Comparison of ENCODE assay signal across 11 cellular contexts in genomic region chr17:36550491-36551417, GRCh38. TPM values are rescaled to one million over a fixed set of nuclear protein-coding genes. Genes with fewer than 3 reads are reported as not detected.
DNase-seq lines count a peak whose midpoint lies in the region; ATAC-seq and TF ChIP-seq lines count a peak whose summit lies in the region.
"Had no signal": no experiment of that assay in that cellular context is flagged by ENCODE, and none has a peak within 500 bp of the region (broad histone marks: within the 10 kb centered on the region; RNA-seq: fewer than 3 reads in every experiment).

No MANE protein-coding gene starts in this region.

- H3K36me3 Mint-ChIP-seq in activated T-cell treated with anti-CD3 and anti-CD28 coated beads, Interleukin-2, amount 50 U/mL, for 4 hours (ENCODE audit: insufficient read depth), result peaks cover 20% of the 10 kb centered on the region
- peaks cover 3% of the 10 kb centered on the region for H3K36me3 Mint-ChIP-seq in chondrocyte (ENCODE audit: low read depth)

- no peaks in the 10 kb centered on the region for H3K27me3 Mint-ChIP-seq in activated T-cell treated with anti-CD3 and anti-CD28 coated beads, Interleukin-2, amount 50 U/mL, for 4 hours (ENCODE audit: low read depth)
- H3K27me3 Mint-ChIP-seq in chondrocyte (ENCODE audit: low read depth), result no peaks in the 10 kb centered on the region

- peaks cover 75% of the 10 kb centered on the region for H3K4me1 Mint-ChIP-seq in activated T-cell treated with anti-CD3 and anti-CD28 coated beads, Interleukin-2, amount 50 U/mL, for 4 hours (ENCODE audit: low read depth)
- H3K4me1 Mint-ChIP-seq in chondrocyte (ENCODE audit: low read depth), result peaks cover 52% of the 10 kb centered on the region

- no peaks in the 10 kb centered on the region for H3K9me3 Mint-ChIP-seq in activated T-cell treated with anti-CD3 and anti-CD28 coated beads, Interleukin-2, amount 50 U/mL, for 4 hours
- no peaks in the 10 kb centered on the region for H3K9me3 Mint-ChIP-seq in chondrocyte (ENCODE audit: low read depth)

- peaks cover 4% of the 10 kb centered on the region for H3K4me1 ChIP-seq in thymus (ENCODE audit: control insufficient read depth, insufficient read depth, low read length)

- no peak for DNase-seq in activated T-cell treated with anti-CD3 and anti-CD28 coated beads, Interleukin-2, amount 50 U/mL, for 4 hours
- DNase-seq in activated T-cell treated with anti-CD3 and anti-CD28 coated beads, Interleukin-2, amount 50 U/mL, for 1 hour, result no peak
- DNase-seq in NOMO-1 treated with dmso at 0.1 percent for 144 hours (lab: John Stamatoyannopoulos, UW; ENCODE audit: unreplicated experiment), result peak; percentile 6
- DNase-seq in chondrocyte (ENCODE audit: low spot score), result no peak
- no peak for DNase-seq in stimulated activated CD4-positive, alpha-beta T cell treated with anti-CD3 and anti-CD28 coated beads, Interleukin-12 subunit alpha, Interleukin-12 subunit beta, amount 100 ng/mL, for 4 hours
- no peak for DNase-seq in NCI-H1105 (lab: John Stamatoyannopoulos, UW)
- DNase-seq in stimulated activated naive CD4-positive, alpha-beta T cell treated with Interleukin-2 at 50 U/mL for 16 hours (lab: John Stamatoyannopoulos, UW), result no peak
- DNase-seq: NCI-H2171; stimulated activated CD4-positive, alpha-beta T cell treated with anti-CD3 and anti-CD28 coated beads, Interleukin-2, amount 100 ng/mL, for 48 hours; uterus had no signal

- peak overlapping the region; percentile 30 for H3K4me3 Mint-ChIP-seq in activated T-cell treated with anti-CD3 and anti-CD28 coated beads, Interleukin-2, amount 50 U/mL, for 4 hours
- H3K4me3 Mint-ChIP-seq in chondrocyte (ENCODE audit: unreplicated experiment), result no peak overlapping the region

- H3K4me3 ChIP-seq in thymus (ENCODE audit: low read length), result no peak overlapping the region
- H3K4me3 ChIP-seq: uterus had no signal

- H3K27ac ChIP-seq in thymus (ENCODE audit: low read depth), result peak overlapping the region; percentile 37
- H3K27ac ChIP-seq: uterus had no signal

- H3K27me3 ChIP-seq in thymus (ENCODE audit: control insufficient read depth, insufficient read depth), result no peaks in the 10 kb centered on the region
- H3K27me3 ChIP-seq: uterus had no signal

- peaks cover 4% of the 10 kb centered on the region for H3K36me3 ChIP-seq in thymus (ENCODE audit: control insufficient read depth, insufficient read depth)
- H3K36me3 ChIP-seq: uterus had no signal

- H3K27ac Mint-ChIP-seq in chondrocyte (ENCODE audit: unreplicated experiment), result peak overlapping the region; percentile 18

- WGBS in thymus, result 81% methylated on average over 8 of the region's 8 CpGs

- no peaks in the 10 kb centered on the region for H3K9me3 ChIP-seq in thymus (ENCODE audit: control insufficient read depth)
- H3K9me3 ChIP-seq: uterus had no signal

- no peak for TF ChIP-seq CTCF in chondrocyte (IDR thresholded peaks at IDR 0.05)

- peak; percentile 42 for ATAC-seq in activated T-cell treated with anti-CD3 and anti-CD28 coated beads, Interleukin-2, amount 50 U/mL, for 4 hours

RNA-seq across cellular contexts. Expression of gene GGNBP2, which starts 6.0 kb away (rescaled TPM):
- 10 to 100 TPM; 49.7 to 59.0 (median 51.5) TPM for total RNA-seq in activated T-cell treated with anti-CD3 and anti-CD28 coated beads, Interleukin-2, amount 50 U/mL, for 4 hours
- 62.7 to 70.8 TPM (median 68.2 TPM) in 3 replicates for total RNA-seq in chondrocyte
- 119 TPM for polyA plus RNA-seq in thymus

RNA-seq across cellular contexts. Expression of gene PIGW, which starts 16.0 kb away (rescaled TPM):
- total RNA-seq in activated T-cell treated with anti-CD3 and anti-CD28 coated beads, Interleukin-2, amount 50 U/mL, for 4 hours, result 10 to 100 TPM; 34.7 to 45.9 (median 38.0) TPM
- total RNA-seq in chondrocyte, result 10.5 to 15.4 TPM (median 11.0 TPM) in 3 replicates
- polyA plus RNA-seq in thymus, result 5.1 TPM

RNA-seq across cellular contexts. Expression of gene MYO19, which starts 16.1 kb away (rescaled TPM):
- 100 to 1,000 TPM; 138 to 153 (median 151) TPM for total RNA-seq in activated T-cell treated with anti-CD3 and anti-CD28 coated beads, Interleukin-2, amount 50 U/mL, for 4 hours
- total RNA-seq in chondrocyte, result 51.5 to 75.6 TPM (median 52.6 TPM) in 3 replicates
- polyA plus RNA-seq in thymus, result 27.6 TPM

RNA-seq across cellular contexts. Expression of gene DHRS11, which starts 40.9 kb away (rescaled TPM):
- total RNA-seq in activated T-cell treated with anti-CD3 and anti-CD28 coated beads, Interleukin-2, amount 50 U/mL, for 4 hours, result 10 to 100 TPM; 11.6 to 13.0 (median 12.0) TPM
- 4.2 to 7.0 TPM (median 5.1 TPM) in 3 replicates for total RNA-seq in chondrocyte
- polyA plus RNA-seq in thymus, result 5.1 TPM

RNA-seq across cellular contexts. Expression of gene MRM1, which starts 50.6 kb away (rescaled TPM):
- 10 to 100 TPM; 17.2 to 23.8 (median 22.4) TPM for total RNA-seq in activated T-cell treated with anti-CD3 and anti-CD28 coated beads, Interleukin-2, amount 50 U/mL, for 4 hours
- 2.5 to 3.9 TPM (median 2.6 TPM) in 3 replicates for total RNA-seq in chondrocyte
- polyA plus RNA-seq in thymus, result 6.2 TPM
